ENCODE assay signal across 10 cellular contexts in genomic region chr17:38797091-38797490, GRCh38. TPM values are rescaled to one million over a fixed set of nuclear protein-coding genes. Genes with fewer than 3 reads are reported as not detected.
DNase-seq lines count a peak whose midpoint lies in the region; ATAC-seq and TF ChIP-seq lines count a peak whose summit lies in the region.
"Had no signal": no experiment of that assay in that cellular context is flagged by ENCODE, and none has a peak within 500 bp of the region (broad histone marks: within the 10 kb centered on the region; RNA-seq: fewer than 3 reads in every experiment).

No MANE protein-coding gene starts in this region.

- peak overlapping the region; percentile 36 for H3K9ac ChIP-seq in HUES6 (ENCODE audit: low read length)
- H3K9ac ChIP-seq in mesenchymal stem cell (ENCODE audit: low read length) = peak overlapping the region; percentile 92

- peaks cover 7% of the 10 kb centered on the region for H3K79me1 ChIP-seq in mesenchymal stem cell (replicated peaks; ENCODE audit: low read length, poor library complexity, severe bottlenecking)

- no peak overlapping the region for H2BK5ac ChIP-seq in mesenchymal stem cell (ENCODE audit: low read depth, low read length, poor library complexity, severe bottlenecking)

- H2BK15ac ChIP-seq in mesenchymal stem cell (ENCODE audit: low read depth, poor library complexity, severe bottlenecking) = no peak overlapping the region

- WGBS in mesenchymal stem cell = 86% methylated on average over 6 of the region's 6 CpGs

- H3K4me3 ChIP-seq in AG04449 (ENCODE audit: low read depth, low read length) (peak overlapping the region; percentile 92), HUES6 (ENCODE audit: low read depth, low read length) (peak overlapping the region; percentile 98; the same call in 1 of the 2 replicates), brain microvascular endothelial cell (ENCODE audit: low read depth, low read length) (no peak overlapping the region), mesenchymal stem cell (ENCODE audit: insufficient read depth in 1 of 2, low read depth in 1 of 2, low read length in 2 of 2) (peak overlapping the region in 1 of 2 experiments; percentile 93)

- H3K9me3 ChIP-seq in HUES6 (ENCODE audit: control insufficient read depth, insufficient read depth, low read depth, low read length) = no peaks in the 10 kb centered on the region
- no peaks in the 10 kb centered on the region for H3K9me3 ChIP-seq in mesenchymal stem cell (ENCODE audit: control insufficient read depth, low read length)

- H3K14ac ChIP-seq in mesenchymal stem cell (ENCODE audit: low read length in 2 of 2) = no peak overlapping the region

- CTCF ChIA-PET in AG04449 (lab: Yijun Ruan, JAX) = interaction anchor here (1.2 kb wide), 1 partner anchor 51 kb away, joined by 4 read pairs; no protein-coding TSS in a partner anchor

- peaks cover 21% of the 10 kb centered on the region for H3K4me1 ChIP-seq in HUES6 (ENCODE audit: control insufficient read depth, insufficient read depth, low read length)
- peaks cover 8% of the 10 kb centered on the region for H3K4me1 ChIP-seq in mesenchymal stem cell (ENCODE audit: control insufficient read depth, insufficient read depth, low read depth, low read length)

- H2AK5ac ChIP-seq in mesenchymal stem cell (ENCODE audit: low read length, severe bottlenecking) = no peak overlapping the region

- in situ Hi-C loops in brain microvascular endothelial cell (cut with HindIII; ENCODE audit: low pct_ligation_motif_present, low sequenced_read_pairs) = no loop called here

- H3K4ac ChIP-seq in mesenchymal stem cell (ENCODE audit: low read depth in 1 of 2, low read length in 2 of 2) = no peak overlapping the region

- no peak overlapping the region for H3K27ac ChIP-seq in HUES6 (ENCODE audit: low read depth, low read length)
- H3K27ac ChIP-seq in brain microvascular endothelial cell = no peak overlapping the region
- no peak overlapping the region for H3K27ac ChIP-seq in mesenchymal stem cell (ENCODE audit: low read length, poor library complexity, severe bottlenecking)

- H3K18ac ChIP-seq in mesenchymal stem cell (ENCODE audit: low read depth in 1 of 2, low read length in 2 of 2) = no peak overlapping the region

- H3K23ac ChIP-seq in mesenchymal stem cell (ENCODE audit: low read length in 2 of 2) = no peak overlapping the region

- no peak overlapping the region for H2AFZ ChIP-seq in mesenchymal stem cell (ENCODE audit: low read depth, low read length)

- H2BK120ac ChIP-seq in mesenchymal stem cell (ENCODE audit: low read depth, low read length) = no peak overlapping the region

- H2BK12ac ChIP-seq in mesenchymal stem cell (ENCODE audit: low read length in 2 of 2) = no peak overlapping the region

- intact Hi-C loops in left colon (cut with DNase I, micrococcal nuclease) = no loop called here

- no peak overlapping the region for H4K8ac ChIP-seq in mesenchymal stem cell (ENCODE audit: low read length)

- H3K4me2 ChIP-seq in mesenchymal stem cell (ENCODE audit: low read length, poor library complexity, severe bottlenecking) = no peak overlapping the region

- H3K27me3 ChIP-seq in HUES6 (ENCODE audit: control insufficient read depth, insufficient read depth, low read length) (no peaks in the 10 kb centered on the region), brain microvascular endothelial cell (replicated peaks) (no peaks in the 10 kb centered on the region), mesenchymal stem cell (ENCODE audit: control insufficient read depth in 1 of 2, insufficient read depth in 1 of 2, low read length in 2 of 2) (no peaks in the 10 kb centered on the region)

- TF ChIP-seq CTCF in AG04449 (IDR thresholded peaks at IDR 0.05; ENCODE audit: insufficient read depth, low read length, missing control alignments) (no peak), brain microvascular endothelial cell (IDR thresholded peaks at IDR 0.05; ENCODE audit: low read depth, low read length, missing control alignments) (no peak), GM20000 (IDR thresholded peaks at IDR 0.05; ENCODE audit: extremely low read depth, missing control alignments) (no peak)

- H4K91ac ChIP-seq in mesenchymal stem cell (ENCODE audit: low read length) = no peak overlapping the region

- no peak for ATAC-seq in left colon

- POLR2A ChIA-PET in AG04449 (lab: Yijun Ruan, JAX) = interaction anchor here (0.6 to 2.4 kb wide), 3 partner anchors 57 to 72 kb away, joined by 3 to 6 read pairs (median 4); partner anchors contain the start of gene LASP1

- DNase-seq in AG04449 (ENCODE audit: low read depth, low spot score) (no peak), brain microvascular endothelial cell (peak; percentile 9), mesenchymal stem cell (peak; percentile 59), GM20000 (ENCODE audit: low spot score) (no peak), left colon (no peak), NCI-H2196 treated with DMSO at 0.1 percent for 48 hours (lab: John Stamatoyannopoulos, UW; ENCODE audit: unreplicated experiment) (no peak)
- no peak for DNase-seq in stimulated activated CD4-positive, alpha-beta T cell treated with anti-CD3 and anti-CD28 coated beads, Interleukin-15, amount 100 ng/mL, for 24 hours
- DNase-seq: DMS153, midbrain had no signal

- H3K36me3 ChIP-seq in HUES6 (ENCODE audit: control insufficient read depth, insufficient read depth, low read length) (peaks cover 24% of the 10 kb centered on the region), brain microvascular endothelial cell (replicated peaks) (peaks cover 13% of the 10 kb centered on the region), mesenchymal stem cell (ENCODE audit: control insufficient read depth in 1 of 2, insufficient read depth in 2 of 2, low read depth in 1 of 2, low read length in 2 of 2) (peaks cover 10 to 35% of the 10 kb centered on the region in 2 experiments)

RNA-seq across cellular contexts. Expression of gene PIP4K2B, which starts 2.3 kb away (rescaled TPM):
- polyA plus RNA-seq in mesenchymal stem cell (2013, experiment 1 of 2) = 32.6 TPM
- polyA plus RNA-seq in mesenchymal stem cell (2013, experiment 2 of 2) = 29.2 TPM
- total RNA-seq in left colon = 10 to 100 TPM; 14.1 to 18.5 TPM

RNA-seq across cellular contexts. Expression of gene CWC25, which starts 28.0 kb away (rescaled TPM):
- 15.0 TPM for polyA plus RNA-seq in mesenchymal stem cell (2013, experiment 1 of 2)
- polyA plus RNA-seq in mesenchymal stem cell (2013, experiment 2 of 2) = 14.0 TPM
- total RNA-seq in left colon = 10 to 100 TPM; 19.0 to 21.0 TPM

RNA-seq across cellular contexts. Expression of gene PSMB3, which starts 44.5 kb away (rescaled TPM):
- polyA plus RNA-seq in mesenchymal stem cell (2013, experiment 1 of 2) = 203 TPM
- polyA plus RNA-seq in mesenchymal stem cell (2013, experiment 2 of 2) = 206 TPM
- total RNA-seq in left colon = 100 to 1,000 TPM; 131 to 154 TPM

RNA-seq across cellular contexts. Expression of gene PCGF2, which starts 49.0 kb away (rescaled TPM):
- polyA plus RNA-seq in mesenchymal stem cell (2013, experiment 1 of 2) = 50.8 TPM
- polyA plus RNA-seq in mesenchymal stem cell (2013, experiment 2 of 2) = 51.3 TPM
- total RNA-seq in left colon = 10 to 100 TPM; 41.1 to 53.7 TPM

RNA-seq across cellular contexts. Expression of gene RPL23, which starts 56.4 kb away (rescaled TPM):
- polyA plus RNA-seq in mesenchymal stem cell (2013, experiment 1 of 2) = 3,739 TPM
- 3,716 TPM for polyA plus RNA-seq in mesenchymal stem cell (2013, experiment 2 of 2)
- 100 to 1,000 TPM; 836 to 861 TPM for total RNA-seq in left colon

Comparison
In these comparisons a context has a peak if more than half of its experiments do, and no peak if none do; other contexts are left out.
1. DNase-seq: peak in brain microvascular endothelial cell (single experiment) and mesenchymal stem cell (single experiment); none in AG04449 (single experiment), GM20000 (single experiment), left colon (0 of 2), stimulated activated CD4-positive, alpha-beta T cell treated with anti-CD3 and anti-CD28 coated beads, Interleukin-15, amount 100 ng/mL, for 24 hours (single experiment) and NCI-H2196 treated with DMSO at 0.1 percent for 48 hours (single experiment).